In genomic region chr2:204477358-204477950, GRCh38 we compare ENCODE assay signal across 15 cellular contexts.
DNase-seq lines count a peak whose midpoint lies in the region; ATAC-seq and TF ChIP-seq lines count a peak whose summit lies in the region.
"Had no signal": no experiment of that assay in that cellular context is flagged by ENCODE, and none has a peak within 500 bp of the region (broad histone marks: within the 10 kb centered on the region; RNA-seq: fewer than 3 reads in every experiment).

No MANE protein-coding gene starts in this region.

- H3K9me3 Mint-ChIP-seq in HFFc6 = no peaks in the 10 kb centered on the region
- H3K9me3 Mint-ChIP-seq in activated CD8-positive, alpha-beta T cell treated with anti-CD3 and anti-CD28 coated beads, Interleukin-2, amount 10 ng/mL, durations not matched to agents 7 days and 5 days (ENCODE audit: insufficient read depth) = no peaks in the 10 kb centered on the region
- H3K9me3 Mint-ChIP-seq: CD8-positive, alpha-beta T cell had no signal

- peaks cover 27% of the 10 kb centered on the region for H3K4me1 ChIP-seq in foreskin keratinocyte
- H3K4me1 ChIP-seq: BLaER1 had no signal

- H3K27me3 ChIP-seq in foreskin keratinocyte = no peaks in the 10 kb centered on the region
- no peaks in the 10 kb centered on the region for H3K27me3 ChIP-seq in H7 (ENCODE audit: control insufficient read depth, insufficient read depth, low read length)
- H3K27me3 ChIP-seq: BLaER1, SJSA1 had no signal

- no peak overlapping the region for H3K4me3 Mint-ChIP-seq in HFFc6
- no peak overlapping the region for H3K4me3 Mint-ChIP-seq in activated CD8-positive, alpha-beta T cell treated with anti-CD3 and anti-CD28 coated beads, Interleukin-2, amount 10 ng/mL, durations not matched to agents 7 days and 5 days
- H3K4me3 Mint-ChIP-seq: CD8-positive, alpha-beta T cell had no signal

- peak; percentile 88 for ATAC-seq in foreskin keratinocyte
- ATAC-seq in activated CD8-positive, alpha-beta T cell treated with anti-CD3 and anti-CD28 coated beads, Interleukin-2, amount 10 ng/mL, durations not matched to agents 7 days and 5 days = no peak
- ATAC-seq: CD8-positive, alpha-beta T cell had no signal

- POLR2A ChIA-PET in activated CD8-positive, alpha-beta T cell treated with anti-CD3 and anti-CD28 coated beads, Interleukin-2, amount 10 ng/mL, durations not matched to agents 7 days and 5 days (lab: Charles Lee) = no interaction called here

- peak overlapping the region; percentile 66 for H3K27ac ChIP-seq in epithelial cell of prostate
- H3K27ac ChIP-seq in foreskin keratinocyte = peak overlapping the region; percentile 87
- H3K27ac ChIP-seq: BLaER1, PC-9, SJSA1 had no signal

- H3K36me3 Mint-ChIP-seq in HFFc6 (ENCODE audit: low read depth) = no peaks in the 10 kb centered on the region
- H3K36me3 Mint-ChIP-seq in activated CD8-positive, alpha-beta T cell treated with anti-CD3 and anti-CD28 coated beads, Interleukin-2, amount 10 ng/mL, durations not matched to agents 7 days and 5 days (ENCODE audit: low read depth) = no peaks in the 10 kb centered on the region
- H3K36me3 Mint-ChIP-seq: CD8-positive, alpha-beta T cell had no signal

- TF ChIP-seq CTCF in HFFc6 (IDR thresholded peaks at IDR 0.05) = no peak
- no peak for TF ChIP-seq CTCF in foreskin keratinocyte (conservative IDR thresholded peaks at IDR 0.05)

- H3K4me3 ChIP-seq in H7 (ENCODE audit: insufficient read depth, low read depth, low read length) = no peak overlapping the region
- H3K4me3 ChIP-seq: BLaER1, PC-9, SJSA1 had no signal

- no peaks in the 10 kb centered on the region for H3K36me3 ChIP-seq in H7 (replicated peaks; ENCODE audit: control insufficient read depth, insufficient read depth, low read length)
- H3K36me3 ChIP-seq: BLaER1, SJSA1 had no signal

- no peaks in the 10 kb centered on the region for H3K27me3 Mint-ChIP-seq in HFFc6 (ENCODE audit: insufficient read depth)
- no peaks in the 10 kb centered on the region for H3K27me3 Mint-ChIP-seq in activated CD8-positive, alpha-beta T cell treated with anti-CD3 and anti-CD28 coated beads, Interleukin-2, amount 10 ng/mL, durations not matched to agents 7 days and 5 days (ENCODE audit: low read depth)

- H3K27ac Mint-ChIP-seq in HFFc6 = peak overlapping the region; percentile 16; the same call in 1 of the 2 replicates
- no peak overlapping the region for H3K27ac Mint-ChIP-seq in activated CD8-positive, alpha-beta T cell treated with anti-CD3 and anti-CD28 coated beads, Interleukin-2, amount 10 ng/mL, durations not matched to agents 7 days and 5 days
- H3K27ac Mint-ChIP-seq: CD8-positive, alpha-beta T cell had no signal

- peaks cover 24% of the 10 kb centered on the region for H3K4me1 Mint-ChIP-seq in HFFc6 (ENCODE audit: low read depth)
- H3K4me1 Mint-ChIP-seq in activated CD8-positive, alpha-beta T cell treated with anti-CD3 and anti-CD28 coated beads, Interleukin-2, amount 10 ng/mL, durations not matched to agents 7 days and 5 days (ENCODE audit: low read depth) = no peaks in the 10 kb centered on the region

- CTCF ChIA-PET in activated CD8-positive, alpha-beta T cell treated with anti-CD3 and anti-CD28 coated beads, Interleukin-2, amount 10 ng/mL, durations not matched to agents 7 days and 5 days (lab: Charles Lee) = no interaction called here

- DNase-seq in HFFc6 (no peak), epithelial cell of prostate (ENCODE audit: low read depth, low spot score) (peak; percentile 44), foreskin keratinocyte (peak; percentile 82 to 93), 8988T (no peak), H7 (no peak), NCI-H2029 treated with DMSO at 0.1 percent for 48 hours (lab: John Stamatoyannopoulos, UW) (no peak)
- DNase-seq in activated CD8-positive, alpha-beta T cell treated with anti-CD3 and anti-CD28 coated beads, Interleukin-2, amount 10 ng/mL, durations not matched to agents 7 days and 5 days = no peak
- DNase-seq: CD8-positive, alpha-beta T cell; NCI-H1048; NCI-H146; NCI-H2227 treated with DMSO at 0.1 percent for 48 hours; NCI-H524; PC-9 had no signal

Comparison
In these comparisons a context has a peak if more than half of its experiments do, and no peak if none do; other contexts are left out.
1. DNase-seq: peak in epithelial cell of prostate (single experiment) and foreskin keratinocyte (2 of 2); none in HFFc6 (single experiment), 8988T (single experiment), H7 (single experiment), activated CD8-positive, alpha-beta T cell treated with anti-CD3 and anti-CD28 coated beads, Interleukin-2, amount 10 ng/mL, durations not matched to agents 7 days and 5 days (single experiment) and NCI-H2029 treated with DMSO at 0.1 percent for 48 hours (single experiment).